ENCODE assay signal across 8 cellular contexts in genomic region chr12:56224102-56224701, GRCh38. TPM values are rescaled to one million over a fixed set of nuclear protein-coding genes. Genes with fewer than 3 reads are reported as not detected.
A peak's percentile ranks its signal among the peaks of the same experiment; 100 is the strongest.
DNase-seq lines count a peak whose midpoint lies in the region; ATAC-seq and TF ChIP-seq lines count a peak whose summit lies in the region.

Gene NABP2 (plus strand): TSS chr12:56224342. CDS start chr12:56224857, 515 bp downstream.

- no peaks in the 10 kb centered on the region for H3K36me3 ChIP-seq in SU-DHL-6 (ENCODE audit: low read length)
- peaks cover 7% of the 10 kb centered on the region for H3K36me3 ChIP-seq in thymus (ENCODE audit: control insufficient read depth, insufficient read depth)

- TF ChIP-seq CTCF in GM12865 (IDR thresholded peaks at IDR 0.05; ENCODE audit: insufficient read depth, low read depth, low read length, missing control alignments) (peak; percentile 72), SU-DHL-6 (IDR thresholded peaks at IDR 0.05; ENCODE audit: insufficient read depth, low read length, poor library complexity, severe bottlenecking) (peak; percentile 93), glutamatergic neuron (IDR thresholded peaks at IDR 0.05; ENCODE audit: partially characterized antibody, unreplicated experiment) (peak; percentile 83), osteocyte (IDR thresholded peaks at IDR 0.05) (peak; percentile 92)

- H3K27ac ChIP-seq in SU-DHL-6 (ENCODE audit: low read depth, low read length) (peak within 1 kb of the TSS; percentile 53), thymus (ENCODE audit: low read depth) (peak within 1 kb of the TSS; percentile 86)

- DNase-seq in GM12865 (ENCODE audit: low read depth) (peak; percentile 98), NCI-H1092 treated with DMSO at 0.1 percent for 48 hours (lab: John Stamatoyannopoulos, UW) (peak; percentile 93), glutamatergic neuron (peak; percentile 98), osteocyte (ENCODE audit: extremely low spot score, unreplicated experiment) (peak; percentile 99)
- DNase-seq in activated naive CD8-positive, alpha-beta T cell treated with anti-CD3 and anti-CD28 coated beads, Interleukin-2, amount 10 ng/mL, durations not matched to agents 7 days and 5 days: peak; percentile 94

- peaks cover 10% of the 10 kb centered on the region for H3K36me3 Mint-ChIP-seq in activated naive CD8-positive, alpha-beta T cell treated with anti-CD3 and anti-CD28 coated beads, Interleukin-2, amount 10 ng/mL, durations not matched to agents 7 days and 5 days
- H3K36me3 Mint-ChIP-seq in glutamatergic neuron (ENCODE audit: unreplicated experiment) (no peaks in the 10 kb centered on the region), osteocyte (ENCODE audit: unreplicated experiment) (peaks cover 4% of the 10 kb centered on the region)

- H3K9me3 Mint-ChIP-seq in activated naive CD8-positive, alpha-beta T cell treated with anti-CD3 and anti-CD28 coated beads, Interleukin-2, amount 10 ng/mL, durations not matched to agents 7 days and 5 days: no peaks in the 10 kb centered on the region
- H3K9me3 Mint-ChIP-seq in glutamatergic neuron (ENCODE audit: unreplicated experiment) (peaks cover 6% of the 10 kb centered on the region), osteocyte (ENCODE audit: unreplicated experiment) (no peaks in the 10 kb centered on the region)

- H3K27ac Mint-ChIP-seq in activated naive CD8-positive, alpha-beta T cell treated with anti-CD3 and anti-CD28 coated beads, Interleukin-2, amount 10 ng/mL, durations not matched to agents 7 days and 5 days: peak within 1 kb of the TSS; percentile 71
- H3K27ac Mint-ChIP-seq in glutamatergic neuron (ENCODE audit: unreplicated experiment) (peak within 1 kb of the TSS; percentile 52), osteocyte (ENCODE audit: unreplicated experiment) (peak within 1 kb of the TSS; percentile 99)

- H3K4me1 Mint-ChIP-seq in activated naive CD8-positive, alpha-beta T cell treated with anti-CD3 and anti-CD28 coated beads, Interleukin-2, amount 10 ng/mL, durations not matched to agents 7 days and 5 days: peaks cover 34% of the 10 kb centered on the region
- H3K4me1 Mint-ChIP-seq in glutamatergic neuron (ENCODE audit: low read depth, unreplicated experiment) (peaks cover 13% of the 10 kb centered on the region), osteocyte (ENCODE audit: unreplicated experiment) (peaks cover 38% of the 10 kb centered on the region)

- H3K9ac ChIP-seq in SU-DHL-6 (ENCODE audit: low read length): peak within 1 kb of the TSS; percentile 96

- H3K79me2 ChIP-seq in SU-DHL-6 (ENCODE audit: insufficient read depth, low read length): peaks cover 34% of the 10 kb centered on the region

- H3K4me2 ChIP-seq in SU-DHL-6 (ENCODE audit: low read depth, low read length, poor library complexity, severe bottlenecking): peak within 1 kb of the TSS; percentile 96

- H4K20me1 ChIP-seq in SU-DHL-6 (ENCODE audit: low read depth, low read length): no peaks in the 10 kb centered on the region

- peak; percentile 72 for ATAC-seq in HG02623 (IDR thresholded peaks at IDR 0.05; ENCODE audit: unreplicated experiment)
- peak; percentile 86 for ATAC-seq in activated naive CD8-positive, alpha-beta T cell treated with anti-CD3 and anti-CD28 coated beads, Interleukin-2, amount 10 ng/mL, durations not matched to agents 7 days and 5 days (ENCODE audit: low read depth)

- no peaks in the 10 kb centered on the region for H3K27me3 Mint-ChIP-seq in activated naive CD8-positive, alpha-beta T cell treated with anti-CD3 and anti-CD28 coated beads, Interleukin-2, amount 10 ng/mL, durations not matched to agents 7 days and 5 days
- H3K27me3 Mint-ChIP-seq in glutamatergic neuron (ENCODE audit: unreplicated experiment) (peaks cover 5% of the 10 kb centered on the region), osteocyte (ENCODE audit: unreplicated experiment) (no peaks in the 10 kb centered on the region)

- H2AFZ ChIP-seq in SU-DHL-6 (ENCODE audit: low read depth, low read length, severe bottlenecking): peak within 1 kb of the TSS; percentile 78

- peak within 1 kb of the TSS; percentile 92 for H3K4me3 Mint-ChIP-seq in activated naive CD8-positive, alpha-beta T cell treated with anti-CD3 and anti-CD28 coated beads, Interleukin-2, amount 10 ng/mL, durations not matched to agents 7 days and 5 days
- peak within 1 kb of the TSS; percentile 75 for H3K4me3 Mint-ChIP-seq in glutamatergic neuron (ENCODE audit: unreplicated experiment)
- peak within 1 kb of the TSS; percentile 83 for H3K4me3 Mint-ChIP-seq in osteocyte (ENCODE audit: unreplicated experiment)

- H3K9me2 ChIP-seq in SU-DHL-6 (replicated peaks; ENCODE audit: insufficient read depth, low read length): no peaks in the 10 kb centered on the region

- under 1% methylated on average over 41 of the region's 41 CpGs for WGBS in thymus

- peaks cover 6% of the 10 kb centered on the region for H3F3A ChIP-seq in SU-DHL-6 (ENCODE audit: insufficient read depth)

- H3K9me3 ChIP-seq in SU-DHL-6 (ENCODE audit: insufficient read depth, low read length) (no peaks in the 10 kb centered on the region), thymus (ENCODE audit: control insufficient read depth) (no peaks in the 10 kb centered on the region)

- H3K4me3 ChIP-seq in GM12865 (ENCODE audit: low read depth, low read length): peak within 1 kb of the TSS; percentile 60
- H3K4me3 ChIP-seq in SU-DHL-6 (ENCODE audit: insufficient read depth, low read length, poor library complexity, severe bottlenecking): peak within 1 kb of the TSS; percentile 87
- peak within 1 kb of the TSS; percentile 51 for H3K4me3 ChIP-seq in thymus (ENCODE audit: low read length)

- H3K27me3 ChIP-seq in SU-DHL-6 (ENCODE audit: low read length): no peaks in the 10 kb centered on the region
- no peaks in the 10 kb centered on the region for H3K27me3 ChIP-seq in thymus (ENCODE audit: control insufficient read depth, insufficient read depth)

- H3K4me1 ChIP-seq in thymus (ENCODE audit: control insufficient read depth, insufficient read depth, low read length): peaks cover 14% of the 10 kb centered on the region

- POLR2A ChIA-PET in activated naive CD8-positive, alpha-beta T cell treated with anti-CD3 and anti-CD28 coated beads, Interleukin-2, amount 10 ng/mL, durations not matched to agents 7 days and 5 days (lab: Charles Lee): no interaction called here

RNA-seq across cellular contexts. Expression of gene NABP2, which starts in this region (rescaled TPM):
- total RNA-seq in activated naive CD8-positive, alpha-beta T cell treated with anti-CD3 and anti-CD28 coated beads, Interleukin-2, amount 10 ng/mL, durations not matched to agents 7 days and 5 days: 10 to 100 TPM; 43.4 to 47.1 TPM
- 42.6 TPM for total RNA-seq in glutamatergic neuron (ENCODE audit: unreplicated experiment)
- 42.1 and 45.3 TPM in 2 replicates for total RNA-seq in osteocyte
- 16.0 TPM for polyA plus RNA-seq in thymus

Comparison
In these comparisons a context has a peak if more than half of its experiments do, and no peak if none do; other contexts are left out.
1. Peak in every context shown above with its lines: DNase-seq, ATAC-seq, H3K4me3 ChIP-seq and H3K27ac ChIP-seq.